8 cellular contexts compared by ENCODE assay signal in genomic region chr12:121811434-121812319, GRCh38. TPM values are rescaled to one million over a fixed set of nuclear protein-coding genes. Genes with fewer than 3 reads are reported as not detected.
DNase-seq lines count a peak whose midpoint lies in the region; ATAC-seq, FAIRE-seq and TF ChIP-seq lines count a peak whose summit lies in the region.

No MANE protein-coding gene starts in this region.

- H3K9me3 ChIP-seq in stomach: no peaks in the 10 kb centered on the region

- H3K27ac Mint-ChIP-seq in endothelial cell (ENCODE audit: unreplicated experiment) (no peak overlapping the region), memory B cell (peak overlapping the region; percentile 80)

- peak; percentile 50 for FAIRE-seq in GM12892 (lab: Jason Lieb, UNC)

- 2 to 25% (median 5%) methylated on average over 4 to 46 of the region's 46 CpGs for WGBS in stomach, 5 donors

- TF ChIP-seq CTCF in endothelial cell (IDR thresholded peaks at IDR 0.05; ENCODE audit: unreplicated experiment) (peak; percentile 100), stomach (IDR thresholded peaks at IDR 0.05) (peak in 5 of 7 experiments; percentile 72 to 100 (median 98))

- H3K27me3 ChIP-seq in stomach: no peaks in the 10 kb centered on the region

- H3K4me1 ChIP-seq in stomach: peaks cover 43 to 77% (median 61%) of the 10 kb centered on the region in 4 donors

- peak overlapping the region; percentile 66 to 84 (median 83) for H3K27ac ChIP-seq in stomach

- H3K4me3 ChIP-seq in stomach: peak overlapping the region; percentile 60 to 75 (median 70)

- H3K36me3 ChIP-seq in stomach: peaks cover 56 to 76% (median 68%) of the 10 kb centered on the region in 4 donors

- H3K27me3 Mint-ChIP-seq in endothelial cell (ENCODE audit: unreplicated experiment) (peaks cover 9% of the 10 kb centered on the region), memory B cell (no peaks in the 10 kb centered on the region)

- H3K9me3 Mint-ChIP-seq in endothelial cell (ENCODE audit: unreplicated experiment): no peaks in the 10 kb centered on the region
- no peaks in the 10 kb centered on the region for H3K9me3 Mint-ChIP-seq in memory B cell

- peak; percentile 39 for DNase-seq in A172 (ENCODE audit: low spot score)
- peak; percentile 98 for DNase-seq in GM12892 (ENCODE audit: insufficient read length)
- DNase-seq in NCI-H748 treated with DMSO at 0.1 percent for 48 hours (lab: John Stamatoyannopoulos, UW): peak; percentile 43
- DNase-seq in activated CD8-positive, alpha-beta memory T cell treated with anti-CD3 and anti-CD28 coated beads, Interleukin-2, amount 50 U/mL, for 4 hours: peak; percentile 73
- peak; percentile 90 for DNase-seq in endothelial cell (ENCODE audit: low spot score)
- DNase-seq in memory B cell (ENCODE audit: low spot score in 2 of 2): peak; percentile 79 to 88
- peak; percentile 77 for DNase-seq in stomach

- ATAC-seq in HG03196 (IDR thresholded peaks at IDR 0.05; ENCODE audit: unreplicated experiment) (peak; percentile 70), memory B cell (ENCODE audit: low read depth) (peak; percentile 75)

- intact Hi-C loops in stomach (cut with DNase I; ENCODE audit: low total_unique reads): loop anchor here (5.0 kb wide), 1 partner anchor 34 kb away; no protein-coding TSS in a partner anchor

- no peak for TF ChIP-seq POLR2A in GM12892 (IDR thresholded peaks at IDR 0.05; ENCODE audit: low read depth, low read length)
- no peak for TF ChIP-seq POLR2A in stomach (IDR thresholded peaks at IDR 0.05)

- H3K4me1 Mint-ChIP-seq in endothelial cell (ENCODE audit: unreplicated experiment): peaks cover 17% of the 10 kb centered on the region
- H3K4me1 Mint-ChIP-seq in memory B cell: peaks cover 43% of the 10 kb centered on the region

- H3K36me3 Mint-ChIP-seq in endothelial cell (ENCODE audit: low read depth, unreplicated experiment) (peaks cover 25% of the 10 kb centered on the region), memory B cell (peaks cover 25% of the 10 kb centered on the region)

- TF ChIP-seq EP300 in stomach (IDR thresholded peaks at IDR 0.05): no peak

- H3K4me3 Mint-ChIP-seq in endothelial cell (ENCODE audit: unreplicated experiment) (peak overlapping the region; percentile 86), memory B cell (peak overlapping the region; percentile 83)

RNA-seq across cellular contexts. Expression of gene SETD1B, which starts 7.9 kb away (rescaled TPM):
- 1.9 and 2.4 TPM in 2 replicates for total RNA-seq in A172 (2014; rRNA removed; shearing (Covaris generic))
- 2.1 TPM for polyA plus RNA-seq in GM12892 (2012; ENCODE audit: missing spikeins)
- total RNA-seq in endothelial cell (ENCODE audit: unreplicated experiment) (25.3 TPM), stomach (10 to 100 TPM in 3 of 5 donors, 1 to 10 TPM in 2; 7.2 to 27.5 (median 11.7) TPM)
- 1 to 10 TPM; 3.2 to 5.4 (median 5.3) TPM for polyA plus RNA-seq in stomach

RNA-seq across cellular contexts. Expression of gene RHOF, which starts 18.2 kb away (rescaled TPM):
- total RNA-seq in A172 (2014; rRNA removed; shearing (Covaris generic)): 1.8 and 2.7 TPM in 2 replicates
- polyA plus RNA-seq in GM12892 (2012; ENCODE audit: missing spikeins): 32.0 TPM
- total RNA-seq in endothelial cell (ENCODE audit: unreplicated experiment): 25.7 TPM
- 100 to 1,000 TPM in 1 of 5 donors, 10 to 100 TPM in 3, 1 to 10 TPM in 1; 8.0 to 105 (median 29.5) TPM for total RNA-seq in stomach
- 10 to 100 TPM in 2 of 3 donors, 1 to 10 TPM in 1; 3.2 to 36.4 (median 13.6) TPM for polyA plus RNA-seq in stomach

RNA-seq across cellular contexts. Expression of gene HPD, which starts 47.0 kb away (rescaled TPM):
- 0.12 and 1.2 TPM in 2 replicates for total RNA-seq in A172 (2014; rRNA removed; shearing (Covaris generic))
- polyA plus RNA-seq in GM12892 (2012; ENCODE audit: missing spikeins): not detected
- total RNA-seq in endothelial cell (ENCODE audit: unreplicated experiment) (not detected), stomach (under 1 TPM in 1 of 5 donors, not detected in 4; 0.73 TPM)
- polyA plus RNA-seq in stomach: 1 to 10 TPM in 1 of 3 donors, under 1 TPM in 1, not detected in 1; 0.40 to 3.1 TPM

Comparison
In these comparisons a context has a peak if more than half of its experiments do, and no peak if none do; other contexts are left out.
1. Peak in every context shown above with its lines: DNase-seq, ATAC-seq, H3K4me3 ChIP-seq and H3K27ac ChIP-seq.
2. DNase-seq: peak in every context shown above with its lines; median percentile 98 in GM12892; 90 in endothelial cell; 84 in memory B cell; 77 in stomach; 73 in activated CD8-positive, alpha-beta memory T cell treated with anti-CD3 and anti-CD28 coated beads, Interleukin-2, amount 50 U/mL, for 4 hours; 43 in NCI-H748 treated with DMSO at 0.1 percent for 48 hours; 39 in A172.